Comparison of ENCODE assay signal across 8 cellular contexts in the genomic region with DNA sequence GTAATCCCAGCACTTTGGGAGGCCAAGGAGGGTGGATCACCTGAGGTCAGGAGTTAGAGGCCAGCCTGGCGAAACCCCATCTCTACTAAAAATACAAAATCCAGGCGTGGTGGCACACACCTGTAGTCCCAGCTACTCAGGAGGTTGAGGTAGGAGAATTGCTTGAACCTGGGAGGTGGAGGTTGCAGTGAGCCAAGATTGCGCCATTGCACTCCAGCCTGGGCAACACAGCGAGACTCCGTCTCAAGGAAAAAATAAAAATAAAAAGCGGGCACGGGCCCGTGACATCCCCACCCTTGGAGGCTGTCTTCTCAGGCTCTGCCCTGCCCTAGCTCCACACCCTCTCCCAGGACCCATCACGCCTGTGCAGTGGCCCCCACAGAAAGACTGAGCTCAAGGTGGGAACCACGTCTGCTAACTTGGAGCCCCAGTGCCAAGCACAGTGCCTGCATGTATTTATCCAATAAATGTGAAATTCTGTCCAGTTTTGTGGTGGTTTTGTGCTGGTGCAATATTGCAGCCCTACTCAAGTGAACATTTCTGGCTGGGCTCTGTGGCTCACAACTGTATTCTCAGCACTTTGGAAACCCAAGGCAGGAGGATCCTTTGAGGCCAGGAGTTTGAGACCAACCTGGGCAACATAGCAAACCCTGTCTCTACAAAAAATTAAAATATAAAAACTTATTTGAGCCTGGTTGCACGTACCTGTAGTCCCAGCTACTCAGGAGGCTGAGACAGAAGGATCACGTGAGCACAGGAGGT. TPM values are rescaled to one million over a fixed set of nuclear protein-coding genes. Genes with fewer than 3 reads are reported as not detected.
DNase-seq lines count a peak whose midpoint lies in the region; ATAC-seq, FAIRE-seq and TF ChIP-seq lines count a peak whose summit lies in the region.
"Not testable (repeated sequence)": the region's sequence is repeated elsewhere in the genome, so short reads cannot be mapped to it uniquely, and the experiment has no call there.
"Had no signal": no experiment of that assay in that cellular context is flagged by ENCODE, and none has a peak within 500 bp of the region (broad histone marks: within the 10 kb centered on the region; RNA-seq: fewer than 3 reads in every experiment).

No MANE protein-coding gene starts in this region.

- CTCF ChIA-PET in A549 (lab: Yijun Ruan, JAX) (interaction anchor here (0.9 to 2.4 kb wide), 5 partner anchors 10 to 475 kb away, joined by 3 to 9 read pairs (median 3); a partner anchor contains a TSS), HEK293 (lab: Yijun Ruan, JAX) (interaction anchor here (0.6 to 1.6 kb wide), 2 partner anchors 10 to 73 kb away, joined by 4 read pairs; no protein-coding TSS in a partner anchor)

- not testable (repeated sequence) for H3K27ac ChIP-seq in A549; HEK293 (ENCODE audit: extremely low read depth, low read depth, low read length)
- H3K27ac ChIP-seq in SU-DHL-6 (ENCODE audit: low read depth, low read length) (peak overlapping the region; percentile 49), hepatocyte (peak overlapping the region; percentile 76)

- not testable (repeated sequence) for TF ChIP-seq CTCF in A549 (IDR thresholded peaks at IDR 0.05); HEK293 (tag by site-specific recombination; IDR thresholded peaks at IDR 0.05); SU-DHL-6 (IDR thresholded peaks at IDR 0.05; ENCODE audit: insufficient read depth, low read length, poor library complexity, severe bottlenecking); hepatocyte (IDR thresholded peaks at IDR 0.05; ENCODE audit: poor library complexity); nephron (IDR thresholded peaks at IDR 0.05; ENCODE audit: unreplicated experiment in 3 of 3)

- not testable (repeated sequence) for TF ChIP-seq RAD21 in A549 (conservative IDR thresholded peaks at IDR 0.05 in 1 of 2, IDR thresholded peaks at IDR 0.05 in 1 of 2)

- H3K36me3 ChIP-seq in HEK293 (ENCODE audit: control insufficient read depth in 2 of 2, insufficient read depth in 1 of 2, low read length in 2 of 2): peaks cover 0 to 14% of the 10 kb centered on the region in 2 experiments; a peak in 1 of 3 replicates
- not testable (repeated sequence) for H3K36me3 ChIP-seq in SU-DHL-6 (ENCODE audit: low read length); hepatocyte (replicated peaks; ENCODE audit: insufficient read depth, low read depth)

- not testable (repeated sequence) for H3K9ac ChIP-seq in SU-DHL-6 (ENCODE audit: low read length)

- H3K79me2 ChIP-seq in SU-DHL-6 (ENCODE audit: insufficient read depth, low read length); hepatocyte: not testable (repeated sequence)

- H3K4me3 Mint-ChIP-seq in activated T-helper 1 cell treated with anti-CD3 and anti-CD28 coated beads, Interleukin-12 subunit alpha, Interleukin-12 subunit beta, Interleukin-2, Interleukin-4 antibody, amounts not matched to agents 30 ng/mL and 10 ng/mL and 1 ng/mL, durations not matched to agents 14 hours and 24 hours and 36 hours: not testable (repeated sequence)
- peak overlapping the region; percentile 3 to 47 (median 42) for H3K4me3 Mint-ChIP-seq in nephron

- H2AFZ ChIP-seq in SU-DHL-6 (ENCODE audit: low read depth, low read length, severe bottlenecking); hepatocyte: not testable (repeated sequence)

- H3K4me1 Mint-ChIP-seq in activated T-helper 1 cell treated with anti-CD3 and anti-CD28 coated beads, Interleukin-12 subunit alpha, Interleukin-12 subunit beta, Interleukin-2, Interleukin-4 antibody, amounts not matched to agents 30 ng/mL and 10 ng/mL and 1 ng/mL, durations not matched to agents 14 hours and 24 hours and 36 hours (ENCODE audit: low read depth): peaks cover 16% of the 10 kb centered on the region
- peaks cover 18% of the 10 kb centered on the region for H3K4me1 Mint-ChIP-seq in nephron

- not testable (repeated sequence) for TF ChIP-seq EP300 in A549 (IDR thresholded peaks at IDR 0.05)

- DNase-seq in A549 (ENCODE audit: low read depth in 1 of 2, low spot score in 1 of 2); activated T-helper 1 cell treated with anti-CD3 and anti-CD28 coated beads, Interleukin-12 subunit alpha, Interleukin-12 subunit beta, Interleukin-2, Interleukin-4 antibody, amounts not matched to agents 30 ng/mL and 10 ng/mL and 1 ng/mL, durations not matched to agents 14 hours and 24 hours and 36 hours (ENCODE audit: low spot score); hepatocyte (ENCODE audit: low spot score): not testable (repeated sequence)

- WGBS in A549 (ENCODE audit: missing lambda C conversion rate): 90% methylated on average over 12 of the region's 12 CpGs
- WGBS in hepatocyte (ENCODE audit: low lambda C conversion rate, missing lambda C conversion rate): 95% methylated on average over 12 of the region's 12 CpGs

- not testable (repeated sequence) for H3K27me3 ChIP-seq in SU-DHL-6 (ENCODE audit: low read length); hepatocyte

- H3K27me3 Mint-ChIP-seq in activated T-helper 1 cell treated with anti-CD3 and anti-CD28 coated beads, Interleukin-12 subunit alpha, Interleukin-12 subunit beta, Interleukin-2, Interleukin-4 antibody, amounts not matched to agents 30 ng/mL and 10 ng/mL and 1 ng/mL, durations not matched to agents 14 hours and 24 hours and 36 hours (ENCODE audit: insufficient read depth); nephron (ENCODE audit: low read depth): not testable (repeated sequence)

- H3F3A ChIP-seq in SU-DHL-6 (ENCODE audit: insufficient read depth): peaks cover 47% of the 10 kb centered on the region

- not testable (repeated sequence) for TF ChIP-seq POLR2A in A549 (IDR thresholded peaks at IDR 0.05; ENCODE audit: low read length)

- not testable (repeated sequence) for ATAC-seq in A549

- not testable (repeated sequence) for H3K9me3 Mint-ChIP-seq in activated T-helper 1 cell treated with anti-CD3 and anti-CD28 coated beads, Interleukin-12 subunit alpha, Interleukin-12 subunit beta, Interleukin-2, Interleukin-4 antibody, amounts not matched to agents 30 ng/mL and 10 ng/mL and 1 ng/mL, durations not matched to agents 14 hours and 24 hours and 36 hours; nephron

- H3K4me1 ChIP-seq in A549: peaks cover 24% of the 10 kb centered on the region
- H3K4me1 ChIP-seq in HEK293 (ENCODE audit: control insufficient read depth, insufficient read depth, low read length); hepatocyte (ENCODE audit: insufficient read depth): not testable (repeated sequence)

- H3K9me3 ChIP-seq in A549; HEK293 (ENCODE audit: control insufficient read depth, insufficient read depth, low read depth, low read length); SU-DHL-6 (ENCODE audit: insufficient read depth, low read length); hepatocyte (ENCODE audit: low read depth): not testable (repeated sequence)

- H3K36me3 Mint-ChIP-seq in activated T-helper 1 cell treated with anti-CD3 and anti-CD28 coated beads, Interleukin-12 subunit alpha, Interleukin-12 subunit beta, Interleukin-2, Interleukin-4 antibody, amounts not matched to agents 30 ng/mL and 10 ng/mL and 1 ng/mL, durations not matched to agents 14 hours and 24 hours and 36 hours (ENCODE audit: low read depth): peaks cover 32% of the 10 kb centered on the region
- not testable (repeated sequence) for H3K36me3 Mint-ChIP-seq in nephron (ENCODE audit: low read depth)

- not testable (repeated sequence) for FAIRE-seq in A549 (lab: Jason Lieb, UNC)

- H3K9me2 ChIP-seq in SU-DHL-6 (replicated peaks; ENCODE audit: insufficient read depth, low read length); hepatocyte (replicated peaks; ENCODE audit: insufficient read depth): not testable (repeated sequence)

- POLR2A ChIA-PET in A549 (lab: Yijun Ruan, JAX): interaction anchor here (1.3 kb wide), 1 partner anchor 35 kb away, joined by 4 read pairs; a partner anchor contains a TSS
- POLR2A ChIA-PET in HEK293 (lab: Yijun Ruan, JAX): interaction anchor here (1.5 kb wide), 1 partner anchor 49 kb away, joined by 4 read pairs; a partner anchor contains a TSS

- H3K4me3 ChIP-seq in A549; HEK293 (ENCODE audit: low read depth, low read length); SU-DHL-6 (ENCODE audit: insufficient read depth, low read length, poor library complexity, severe bottlenecking); hepatocyte: not testable (repeated sequence)

- H4K20me1 ChIP-seq in SU-DHL-6 (ENCODE audit: low read depth, low read length); hepatocyte (ENCODE audit: insufficient read depth, poor library complexity, severe bottlenecking): not testable (repeated sequence)

- H3K4me2 ChIP-seq in A549: peak overlapping the region; percentile 24; the same call in 2 of the 3 replicates
- H3K4me2 ChIP-seq in SU-DHL-6 (ENCODE audit: low read depth, low read length, poor library complexity, severe bottlenecking); hepatocyte: not testable (repeated sequence)

- intact Hi-C loops in activated T-helper 1 cell treated with anti-CD3 and anti-CD28 coated beads, Interleukin-12 subunit alpha, Interleukin-12 subunit beta, Interleukin-2, Interleukin-4 antibody, amounts not matched to agents 30 ng/mL and 10 ng/mL and 1 ng/mL, durations not matched to agents 14 hours and 24 hours and 36 hours (cut with micrococcal nuclease): not testable (repeated sequence)

- peak overlapping the region; percentile 36 for H3K27ac Mint-ChIP-seq in activated T-helper 1 cell treated with anti-CD3 and anti-CD28 coated beads, Interleukin-12 subunit alpha, Interleukin-12 subunit beta, Interleukin-2, Interleukin-4 antibody, amounts not matched to agents 30 ng/mL and 10 ng/mL and 1 ng/mL, durations not matched to agents 14 hours and 24 hours and 36 hours
- H3K27ac Mint-ChIP-seq in nephron: peak overlapping the region in 2 of 3 experiments; percentile 48 to 89

RNA-seq across cellular contexts. Expression of a gene that starts 3.5 kb away (rescaled TPM):
- polyA plus RNA-seq in A549 (2011; rRNA removed) (17.0 and 21.3 TPM in 2 replicates), A549 (2017; fragmentation: RNase III; extraction: RNeasy Plus Mini Kit Qiagen cat#74134 plus additional on column Dnase treatment) (27.3 to 33.6 TPM (median 31.3 TPM) in 3 replicates), hepatocyte (19.9 and 25.2 TPM in 2 replicates)
- 24.5 and 43.7 TPM in 2 replicates for polyA plus RNA-seq in A549 (2012; cell fraction: cytosol; rRNA removed)
- 54.9 and 62.7 TPM in 2 replicates for polyA plus RNA-seq in A549 (2012; cell fraction: nucleus; rRNA removed)
- 11.0 and 11.3 TPM in 2 replicates for polyA minus RNA-seq in A549 (2011; rRNA and poly(A)+ RNA removed)
- 13.7 and 14.6 TPM in 2 replicates for total RNA-seq in activated T-helper 1 cell treated with anti-CD3 and anti-CD28 coated beads, Interleukin-12 subunit alpha, Interleukin-12 subunit beta, Interleukin-2, Interleukin-4 antibody, amounts not matched to agents 30 ng/mL and 10 ng/mL and 1 ng/mL, durations not matched to agents 14 hours and 24 hours and 36 hours
- total RNA-seq in hepatocyte: 37.6 and 44.1 TPM in 2 replicates

RNA-seq across cellular contexts. Expression of a gene that starts 11.8 kb away (rescaled TPM):
- polyA plus RNA-seq in A549 (2011; rRNA removed) (4.8 and 5.2 TPM in 2 replicates), A549 (2017; fragmentation: RNase III; extraction: RNeasy Plus Mini Kit Qiagen cat#74134 plus additional on column Dnase treatment) (3.6 to 5.0 TPM (median 4.6 TPM) in 3 replicates), hepatocyte (9.9 and 10.5 TPM in 2 replicates)
- polyA plus RNA-seq in A549 (2012; cell fraction: cytosol; rRNA removed): 2.6 and 4.2 TPM in 2 replicates
- 3.0 and 3.8 TPM in 2 replicates for polyA plus RNA-seq in A549 (2012; cell fraction: nucleus; rRNA removed)
- polyA minus RNA-seq in A549 (2011; rRNA and poly(A)+ RNA removed): 4.3 and 4.9 TPM in 2 replicates
- total RNA-seq in activated T-helper 1 cell treated with anti-CD3 and anti-CD28 coated beads, Interleukin-12 subunit alpha, Interleukin-12 subunit beta, Interleukin-2, Interleukin-4 antibody, amounts not matched to agents 30 ng/mL and 10 ng/mL and 1 ng/mL, durations not matched to agents 14 hours and 24 hours and 36 hours: 13.8 and 15.8 TPM in 2 replicates
- total RNA-seq in hepatocyte: 11.1 and 13.4 TPM in 2 replicates

RNA-seq across cellular contexts. Expression of a gene that starts 35.3 kb away (rescaled TPM):
- 2.9 and 3.0 TPM in 2 replicates for polyA plus RNA-seq in A549 (2011; rRNA removed)
- polyA plus RNA-seq in A549 (2012; cell fraction: cytosol; rRNA removed): 3.6 and 4.5 TPM in 2 replicates
- polyA plus RNA-seq in A549 (2012; cell fraction: nucleus; rRNA removed): 5.7 and 6.5 TPM in 2 replicates
- polyA plus RNA-seq in A549 (2017; fragmentation: RNase III; extraction: RNeasy Plus Mini Kit Qiagen cat#74134 plus additional on column Dnase treatment): 3.5 to 4.0 TPM (median 4.0 TPM) in 3 replicates
- polyA minus RNA-seq in A549 (2011; rRNA and poly(A)+ RNA removed): 2.0 and 3.1 TPM in 2 replicates
- total RNA-seq in activated T-helper 1 cell treated with anti-CD3 and anti-CD28 coated beads, Interleukin-12 subunit alpha, Interleukin-12 subunit beta, Interleukin-2, Interleukin-4 antibody, amounts not matched to agents 30 ng/mL and 10 ng/mL and 1 ng/mL, durations not matched to agents 14 hours and 24 hours and 36 hours: 17.9 and 21.2 TPM in 2 replicates
- 9.8 and 13.8 TPM in 2 replicates for total RNA-seq in hepatocyte
- polyA plus RNA-seq in hepatocyte: 12.1 and 12.5 TPM in 2 replicates

RNA-seq across cellular contexts. Expression of a gene that starts 48.6 kb away (rescaled TPM):
- 4.8 and 6.7 TPM in 2 replicates for polyA plus RNA-seq in A549 (2011; rRNA removed)
- 5.1 and 5.6 TPM in 2 replicates for polyA plus RNA-seq in A549 (2012; cell fraction: cytosol; rRNA removed)
- 3.5 and 4.5 TPM in 2 replicates for polyA plus RNA-seq in A549 (2012; cell fraction: nucleus; rRNA removed)
- 4.6 to 5.4 TPM (median 4.8 TPM) in 3 replicates for polyA plus RNA-seq in A549 (2017; fragmentation: RNase III; extraction: RNeasy Plus Mini Kit Qiagen cat#74134 plus additional on column Dnase treatment)
- polyA minus RNA-seq in A549 (2011; rRNA and poly(A)+ RNA removed): 1.6 and 2.4 TPM in 2 replicates
- 7.4 and 9.4 TPM in 2 replicates for total RNA-seq in activated T-helper 1 cell treated with anti-CD3 and anti-CD28 coated beads, Interleukin-12 subunit alpha, Interleukin-12 subunit beta, Interleukin-2, Interleukin-4 antibody, amounts not matched to agents 30 ng/mL and 10 ng/mL and 1 ng/mL, durations not matched to agents 14 hours and 24 hours and 36 hours
- 7.1 and 9.8 TPM in 2 replicates for total RNA-seq in hepatocyte
- polyA plus RNA-seq in hepatocyte: 21.0 and 21.3 TPM in 2 replicates

RNA-seq across cellular contexts. Expression of a gene that starts 50.3 kb away (rescaled TPM):
- polyA plus RNA-seq in A549 (2011; rRNA removed) (0.40 and 0.94 TPM in 2 replicates), A549 (2017; fragmentation: RNase III; extraction: RNeasy Plus Mini Kit Qiagen cat#74134 plus additional on column Dnase treatment) (0.08 to 0.51 TPM (median 0.17 TPM) in 3 replicates), hepatocyte (0.95 and 1.1 TPM in 2 replicates)
- polyA plus RNA-seq in A549 (2012; cell fraction: cytosol; rRNA removed): 0.39 and 0.42 TPM in 2 replicates
- 0.31 and 0.95 TPM in 2 replicates for polyA plus RNA-seq in A549 (2012; cell fraction: nucleus; rRNA removed)
- polyA minus RNA-seq in A549 (2011; rRNA and poly(A)+ RNA removed): 1.3 and 1.4 TPM in 2 replicates
- 259 and 287 TPM in 2 replicates for total RNA-seq in activated T-helper 1 cell treated with anti-CD3 and anti-CD28 coated beads, Interleukin-12 subunit alpha, Interleukin-12 subunit beta, Interleukin-2, Interleukin-4 antibody, amounts not matched to agents 30 ng/mL and 10 ng/mL and 1 ng/mL, durations not matched to agents 14 hours and 24 hours and 36 hours
- total RNA-seq in hepatocyte: 1.5 and 3.4 TPM in 2 replicates
- total RNA-seq: Daoy, RPMI7951 had no signal
